Comparison of ENCODE assay signal across 9 cellular contexts in the genomic region with DNA sequence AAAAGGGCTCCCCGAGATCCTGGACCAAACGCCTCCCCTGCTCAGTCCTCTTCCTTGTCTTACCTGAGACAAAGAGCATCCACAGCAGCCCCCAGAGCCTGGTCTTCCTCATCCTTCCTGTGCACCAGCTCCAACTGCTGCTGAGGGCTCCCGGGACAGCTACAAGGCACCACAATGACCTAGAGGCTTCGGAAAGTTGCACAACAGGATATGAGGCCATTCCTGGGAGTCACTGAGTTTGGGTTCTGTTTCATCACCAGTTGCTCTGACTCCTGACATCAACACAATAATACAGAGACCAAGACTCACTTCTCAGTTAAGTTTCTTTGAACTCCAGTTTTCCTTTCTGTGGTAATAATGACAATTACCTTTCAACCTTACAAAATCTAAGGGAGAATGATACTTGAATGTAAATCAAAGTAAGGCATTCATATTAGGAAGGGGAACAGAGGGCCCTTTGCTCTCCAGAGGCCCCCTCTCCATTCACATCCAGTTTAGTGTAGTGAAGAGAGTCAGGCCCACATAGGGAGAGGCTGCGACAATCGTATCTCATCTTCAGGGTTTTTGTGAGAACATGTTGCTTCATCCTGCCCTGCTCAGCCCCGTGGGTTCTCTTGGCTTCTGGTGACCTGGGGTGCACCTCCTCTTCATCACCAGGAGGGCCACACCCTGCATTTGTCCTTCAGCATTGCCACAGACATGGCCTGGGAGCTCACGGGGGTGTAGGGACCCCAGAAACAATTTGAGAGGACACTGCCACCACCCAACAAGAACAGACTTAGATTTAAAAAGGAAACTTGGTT. TPM values are rescaled to one million over a fixed set of nuclear protein-coding genes. Genes with fewer than 3 reads are reported as not detected.
A peak's percentile ranks its signal among the peaks of the same experiment; 100 is the strongest.
DNase-seq lines count a peak whose midpoint lies in the region; ATAC-seq and TF ChIP-seq lines count a peak whose summit lies in the region.
"Had no signal": no experiment of that assay in that cellular context is flagged by ENCODE, and none has a peak within 500 bp of the region (broad histone marks: within the 10 kb centered on the region; RNA-seq: fewer than 3 reads in every experiment).

A gene (minus strand): TSS at position 139 of the 803 bp plus-strand sequence. CDS start 27 bp downstream, at position 112.

- H3K4me1 ChIP-seq in left ventricle myocardium inferior, result peaks cover 13% of the 10 kb centered on the region
- H3K4me1 ChIP-seq in spleen, result peaks cover 0 to 25% (median 0%) of the 10 kb centered on the region in 6 donors

- peaks cover 3% of the 10 kb centered on the region for H3K27me3 ChIP-seq in left ventricle myocardium inferior (ENCODE audit: low read depth)
- H3K27me3 ChIP-seq in spleen (replicated peaks in 1 of 7), result peaks cover 0 to 6% (median 0%) of the 10 kb centered on the region in 7 donors

- intact Hi-C loops in left ventricle myocardium inferior (cut with micrococcal nuclease), result no loop called here
- intact Hi-C loops in spleen (cut with DNase I; ENCODE audit: low total_unique reads), result no loop called here

- no peaks in the 10 kb centered on the region for H3K36me3 ChIP-seq in left ventricle myocardium inferior
- H3K36me3 ChIP-seq in spleen, result peaks cover 0 to 7% (median 0%) of the 10 kb centered on the region in 6 donors

- DNase-seq in DMS79 treated with DMSO at 0.1 percent for 48 hours (lab: John Stamatoyannopoulos, UW), result peak; percentile 25
- DNase-seq in DMS79 (lab: John Stamatoyannopoulos, UW), result no peak
- DNase-seq in SKM-1 (lab: John Stamatoyannopoulos, UW; ENCODE audit: unreplicated experiment), result peak; percentile 95
- peak; percentile 52 for DNase-seq in left ventricle myocardium inferior
- DNase-seq in spleen, result peak; percentile 86
- no peak for DNase-seq in NCI-H2227 (lab: John Stamatoyannopoulos, UW; ENCODE audit: unreplicated experiment)
- DNase-seq in NCI-H2029 (lab: John Stamatoyannopoulos, UW), result no peak

- ATAC-seq in HG02885 (IDR thresholded peaks at IDR 0.05; ENCODE audit: poor library complexity, unreplicated experiment), result no peak

- no peak for TF ChIP-seq CTCF in left ventricle myocardium inferior (IDR thresholded peaks at IDR 0.05; ENCODE audit: borderline replicate concordance)
- peak in 3 of 11 experiments; percentile 11 to 34 (median 23) for TF ChIP-seq CTCF in spleen (IDR thresholded peaks at IDR 0.05 in 8 of 11, conservative IDR thresholded peaks at IDR 0.05 in 3 of 11)

- H3K4me3 ChIP-seq in left ventricle myocardium inferior (no peak within 1 kb of the TSS), spleen (peak within 1 kb of the TSS in 3 of 8 donors; percentile 18 to 58 (median 27))

- H3K9me3 ChIP-seq in left ventricle myocardium inferior (replicated peaks) (no peaks in the 10 kb centered on the region), spleen (no peaks in the 10 kb centered on the region)

- TF ChIP-seq POLR2A in spleen (IDR thresholded peaks at IDR 0.05), result no peak

- 50 to 73% (median 55%) methylated on average over 8 of the region's 8 CpGs for WGBS in spleen, 5 donors

- H3K27ac ChIP-seq in left ventricle myocardium inferior (replicated peaks), result peak within 1 kb of the TSS; percentile 47
- H3K27ac ChIP-seq in spleen, result peak within 1 kb of the TSS in 7 of 8 donors; percentile 49 to 91 (median 80)

RNA-seq across cellular contexts. Expression of the gene that starts here (rescaled TPM):
- total RNA-seq in left ventricle myocardium inferior (0.52 TPM), spleen (10 to 100 TPM; 14.8 to 51.9 (median 24.9) TPM)
- polyA plus RNA-seq in spleen, result 1 to 10 TPM in 2 of 3 donors, under 1 TPM in 1; 0.64 to 3.7 (median 2.9) TPM
- total RNA-seq: T-helper 2 cell treated with Interferon-gamma antibody and Interleukin-4, amounts not matched to agents 100 ng/mL and 5 ng/mL, for 36 hours had no signal

Comparison
In these comparisons a context has a peak if more than half of its experiments do, and no peak if none do; other contexts are left out.
1. RNA of the gene that starts here (total RNA-seq): 14.8 to 51.9 TPM in spleen; 0.52 TPM in left ventricle myocardium inferior (single experiment); every median in the first group is over 10 times any median in the second.
2. DNase-seq: peak in DMS79 treated with DMSO at 0.1 percent for 48 hours (single experiment), SKM-1 (single experiment) and spleen (single experiment); none in DMS79 (single experiment), NCI-H2227 (single experiment) and NCI-H2029 (single experiment).
3. Peak in DNase-seq and H3K27ac ChIP-seq in left ventricle myocardium inferior; RNA of the gene not detected or under 1 TPM.